Comparison of ENCODE assay signal across 8 cellular contexts in genomic region chr2:224983719-224984388, GRCh38. TPM values are rescaled to one million over a fixed set of nuclear protein-coding genes. Genes with fewer than 3 reads are reported as not detected.
DNase-seq lines count a peak whose midpoint lies in the region; ATAC-seq lines count a peak whose summit lies in the region.

No MANE protein-coding gene starts in this region.

- H3K27me3 ChIP-seq in adipocyte (replicated peaks; ENCODE audit: control insufficient read depth, insufficient read depth, low read length): no peaks in the 10 kb centered on the region

- peak overlapping the region; percentile 85 for H3K27ac Mint-ChIP-seq in activated CD4-positive, alpha-beta T cell treated with anti-CD3 and anti-CD28 coated beads, Interleukin-2, amount 10 ng/mL, durations not matched to agents 24 days and 14 days

- H3K4me3 ChIP-seq in adipocyte (ENCODE audit: low read length): peak overlapping the region; percentile 78

- peaks cover 24% of the 10 kb centered on the region for H3K4me1 ChIP-seq in adipocyte (ENCODE audit: control insufficient read depth, insufficient read depth, low read length)

- no peak for ATAC-seq in GM18520 (IDR thresholded peaks at IDR 0.05; ENCODE audit: unreplicated experiment)

- peak overlapping the region; percentile 83 for H3K9ac ChIP-seq in adipocyte (ENCODE audit: low read length)

- H3K4me1 Mint-ChIP-seq in activated CD4-positive, alpha-beta T cell treated with anti-CD3 and anti-CD28 coated beads, Interleukin-2, amount 10 ng/mL, durations not matched to agents 24 days and 14 days: peaks cover 72% of the 10 kb centered on the region

- H3K36me3 ChIP-seq in adipocyte (ENCODE audit: control insufficient read depth, insufficient read depth, low read length, severe bottlenecking): no peaks in the 10 kb centered on the region

- H3K27ac ChIP-seq in temporal lobe (ENCODE audit: low read depth, low read length): peak overlapping the region; percentile 78

- H3K27me3 Mint-ChIP-seq in activated CD4-positive, alpha-beta T cell treated with anti-CD3 and anti-CD28 coated beads, Interleukin-2, amount 10 ng/mL, durations not matched to agents 24 days and 14 days: no peaks in the 10 kb centered on the region

- H3K9me3 ChIP-seq in adipocyte (ENCODE audit: control insufficient read depth, low read length): no peaks in the 10 kb centered on the region

- intact Hi-C loops in activated CD4-positive, alpha-beta T cell treated with anti-CD3 and anti-CD28 coated beads, Interleukin-2, amount 10 ng/mL, durations not matched to agents 24 days and 14 days (cut with micrococcal nuclease): loop anchor here (2.0 kb wide), 3 partner anchors 15 to 59 kb away; no protein-coding TSS in a partner anchor

- peaks cover under 1% of the 10 kb centered on the region for H3K9me3 Mint-ChIP-seq in activated CD4-positive, alpha-beta T cell treated with anti-CD3 and anti-CD28 coated beads, Interleukin-2, amount 10 ng/mL, durations not matched to agents 24 days and 14 days

- DNase-seq in activated CD4-positive, alpha-beta T cell treated with anti-CD3 and anti-CD28 coated beads, Interleukin-2, amount 10 ng/mL, durations not matched to agents 24 days and 14 days: peak; percentile 65
- DNase-seq in activated CD4-positive, alpha-beta T cell treated with anti-CD3 and anti-CD28 coated beads for 48 hours: no peak
- DNase-seq in adipocyte (ENCODE audit: low read depth) (peak; percentile 61), left kidney (ENCODE audit: low read depth, low spot score) (peak; percentile 12), kidney glomerular epithelial cell (lab: John Stamatoyannopoulos, UW) (no peak)
- DNase-seq in central memory CD4-positive, alpha-beta T cell: no peak

- H3K36me3 Mint-ChIP-seq in activated CD4-positive, alpha-beta T cell treated with anti-CD3 and anti-CD28 coated beads, Interleukin-2, amount 10 ng/mL, durations not matched to agents 24 days and 14 days (ENCODE audit: low read depth): peaks cover 38% of the 10 kb centered on the region

- peak overlapping the region; percentile 67 for H3K4me3 Mint-ChIP-seq in activated CD4-positive, alpha-beta T cell treated with anti-CD3 and anti-CD28 coated beads, Interleukin-2, amount 10 ng/mL, durations not matched to agents 24 days and 14 days

RNA-seq across cellular contexts. Expression of gene DOCK10, which starts 58.4 kb away (rescaled TPM):
- 137 and 138 TPM in 2 replicates for total RNA-seq in activated CD4-positive, alpha-beta T cell treated with anti-CD3 and anti-CD28 coated beads, Interleukin-2, amount 10 ng/mL, durations not matched to agents 24 days and 14 days
- 10.1 TPM for total RNA-seq in temporal lobe

Comparison
In these comparisons a context has a peak if more than half of its experiments do, and no peak if none do; other contexts are left out.
1. DNase-seq: peak in activated CD4-positive, alpha-beta T cell treated with anti-CD3 and anti-CD28 coated beads, Interleukin-2, amount 10 ng/mL, durations not matched to agents 24 days and 14 days (single experiment), adipocyte (single experiment) and left kidney (single experiment); none in activated CD4-positive, alpha-beta T cell treated with anti-CD3 and anti-CD28 coated beads for 48 hours (single experiment), kidney glomerular epithelial cell (single experiment) and central memory CD4-positive, alpha-beta T cell (single experiment).
2. RNA of gene DOCK10, which starts 58.4 kb away (total RNA-seq): 137 to 138 TPM in activated CD4-positive, alpha-beta T cell treated with anti-CD3 and anti-CD28 coated beads, Interleukin-2, amount 10 ng/mL, durations not matched to agents 24 days and 14 days; 10.1 TPM in temporal lobe (single experiment); every median in the first group is over 10 times any median in the second.